In the genomic region with DNA sequence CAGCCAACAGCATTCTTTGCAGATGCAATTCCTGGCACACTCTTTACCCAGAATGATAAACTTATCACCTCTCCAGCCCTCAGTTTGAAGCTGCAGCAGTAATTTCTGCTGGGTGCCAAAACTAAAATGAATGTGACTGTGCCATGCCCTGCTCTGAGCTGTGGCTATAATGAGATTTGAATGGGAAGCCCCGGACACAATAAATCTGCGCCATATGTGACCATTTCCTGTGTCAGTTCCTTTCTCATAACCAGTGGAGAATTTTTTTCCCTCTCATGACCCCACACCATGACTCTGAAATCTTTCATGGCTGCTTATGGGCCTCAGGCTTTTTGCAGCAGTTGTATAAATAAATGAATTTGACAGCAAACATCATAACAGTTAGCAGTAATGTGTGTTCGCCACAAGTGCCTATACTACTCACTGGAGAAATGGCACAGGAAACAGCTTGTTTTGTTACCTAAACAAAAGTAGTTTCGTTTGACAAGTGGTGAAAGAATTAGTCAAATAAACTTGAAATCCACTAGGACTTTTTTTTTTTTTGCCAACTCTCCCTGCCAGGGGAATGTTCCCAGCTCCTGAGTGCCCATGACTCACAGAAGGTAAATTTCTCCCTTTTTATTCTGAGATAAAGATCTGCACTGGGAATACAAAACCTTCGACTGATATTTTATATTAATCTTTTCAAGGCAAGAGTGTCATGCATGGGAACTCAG, we compare ENCODE assay signal across 10 cellular contexts.
DNase-seq lines count a peak whose midpoint lies in the region; ATAC-seq, FAIRE-seq and TF ChIP-seq lines count a peak whose summit lies in the region.
"Had no signal": no experiment of that assay in that cellular context is flagged by ENCODE, and none has a peak within 500 bp of the region (broad histone marks: within the 10 kb centered on the region; RNA-seq: fewer than 3 reads in every experiment).

No MANE protein-coding gene starts in this region.

- TF ChIP-seq POLR2A in GM12892 (IDR thresholded peaks at IDR 0.05; ENCODE audit: low read depth, low read length), result no peak

- ATAC-seq in GM21447 (IDR thresholded peaks at IDR 0.05; ENCODE audit: unreplicated experiment) (peak; percentile 83), HG03432 (IDR thresholded peaks at IDR 0.05; ENCODE audit: unreplicated experiment) (peak; percentile 90)
- ATAC-seq: activated CD4-positive, CD25-positive, alpha-beta regulatory T cell treated with anti-CD3 and anti-CD28 coated beads, Interleukin-2, amount 50 U/mL, for 24 hours had no signal

- peaks cover 0 to 9% (median 1%) of the 10 kb centered on the region in 6 donors for H3K9me3 Mint-ChIP-seq in immature natural killer cell

- no peak overlapping the region for H3K27ac Mint-ChIP-seq in immature natural killer cell

- peaks cover 0 to 4% (median 1%) of the 10 kb centered on the region in 3 donors for H3K27me3 Mint-ChIP-seq in immature natural killer cell (ENCODE audit: low read depth in 3 of 3)

- peak; percentile 21 for FAIRE-seq in GM12892 (lab: Jason Lieb, UNC)

- DNase-seq in GM12892 (ENCODE audit: insufficient read length), result no peak
- DNase-seq in fibroblast of gingiva (ENCODE audit: low read depth), result peak; percentile 4
- no peak for DNase-seq in immature natural killer cell
- no peak for DNase-seq in stimulated activated CD4-positive, alpha-beta T cell treated with anti-CD3 and anti-CD28 coated beads, Interleukin-4, amount 100 ng/mL, for 1 hour
- DNase-seq in anterior cingulate cortex (lab: John Stamatoyannopoulos, UW), result no peak
- no peak for DNase-seq in posterior cingulate gyrus
- DNase-seq: Caco-2 had no signal

- H3K36me3 Mint-ChIP-seq in immature natural killer cell, result no peaks in the 10 kb centered on the region

- intact Hi-C loops in posterior cingulate gyrus (cut with DNase I), result no loop called here

- H3K4me1 Mint-ChIP-seq in immature natural killer cell, result no peaks in the 10 kb centered on the region

- no peak overlapping the region for H3K4me3 Mint-ChIP-seq in immature natural killer cell
